Comparison of ENCODE assay signal across 1 cellular context in the genomic region with DNA sequence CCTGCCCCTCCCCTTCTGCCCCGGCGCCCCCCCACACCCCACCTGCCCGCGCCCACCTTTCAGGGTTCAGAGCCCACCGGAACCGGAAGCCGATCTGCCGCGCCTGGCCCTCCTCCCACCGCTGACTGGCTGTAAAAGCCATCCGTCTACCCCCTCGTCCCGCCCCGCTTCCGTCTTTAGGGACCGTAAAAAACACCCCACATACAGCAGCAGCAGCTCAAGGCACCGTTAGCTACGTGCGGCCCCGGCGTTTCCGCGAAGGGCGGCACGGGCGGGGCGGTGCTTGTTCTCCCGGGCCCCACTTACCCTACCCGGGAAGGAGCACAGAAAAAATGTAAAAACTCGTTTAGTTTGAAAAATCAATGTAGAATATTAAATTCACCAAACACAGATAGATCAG.
TF ChIP-seq lines count a peak whose summit lies in the region.

A gene (minus strand): TSS at position 96 of the 400 bp plus-strand sequence. CDS start 320 bp downstream, outside the sequence.

TF ChIP-seq in A549, 52 proteins besides CTCF, POLR2A, EP300 and RAD21 (continued from another document):
- no peak for TF ChIP-seq ESRRA (IDR thresholded peaks at IDR 0.05; ENCODE audit: borderline replicate concordance, low read length)
- TF ChIP-seq HOXB13 (CRISPR knock-in tag; IDR thresholded peaks at IDR 0.05; ENCODE audit: low read depth), result no peak
- TF ChIP-seq, protein P1, sequence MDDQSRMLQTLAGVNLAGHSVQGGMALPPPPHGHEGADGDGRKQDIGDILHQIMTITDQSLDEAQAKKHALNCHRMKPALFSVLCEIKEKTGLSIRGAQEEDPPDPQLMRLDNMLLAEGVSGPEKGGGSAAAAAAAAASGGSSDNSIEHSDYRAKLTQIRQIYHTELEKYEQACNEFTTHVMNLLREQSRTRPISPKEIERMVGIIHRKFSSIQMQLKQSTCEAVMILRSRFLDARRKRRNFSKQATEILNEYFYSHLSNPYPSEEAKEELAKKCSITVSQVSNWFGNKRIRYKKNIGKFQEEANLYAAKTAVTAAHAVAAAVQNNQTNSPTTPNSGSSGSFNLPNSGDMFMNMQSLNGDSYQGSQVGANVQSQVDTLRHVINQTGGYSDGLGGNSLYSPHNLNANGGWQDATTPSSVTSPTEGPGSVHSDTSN (IDR thresholded peaks at IDR 0.05), result peak; percentile 98
- TF ChIP-seq POLR2AphosphoS2 (conservative IDR thresholded peaks at IDR 0.05; ENCODE audit: low read length), result no peak
- no peak for TF ChIP-seq ZSCAN20 (CRISPR knock-in tag; IDR thresholded peaks at IDR 0.05)
- TF ChIP-seq HOXA7 (CRISPR knock-in tag; IDR thresholded peaks at IDR 0.05), result no peak
- TF ChIP-seq TFCP2L1 (CRISPR knock-in tag; IDR thresholded peaks at IDR 0.05), result no peak
- TF ChIP-seq, protein P2, sequence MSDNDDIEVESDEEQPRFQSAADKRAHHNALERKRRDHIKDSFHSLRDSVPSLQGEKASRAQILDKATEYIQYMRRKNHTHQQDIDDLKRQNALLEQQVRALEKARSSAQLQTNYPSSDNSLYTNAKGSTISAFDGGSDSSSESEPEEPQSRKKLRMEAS (IDR thresholded peaks at IDR 0.05), result peak; percentile 51
- no peak for TF ChIP-seq PHF8 (IDR thresholded peaks at IDR 0.05; ENCODE audit: borderline replicate concordance, low read depth)
- no peak for TF ChIP-seq GATA3 (IDR thresholded peaks at IDR 0.05; ENCODE audit: borderline replicate concordance)
- TF ChIP-seq, protein P3, sequence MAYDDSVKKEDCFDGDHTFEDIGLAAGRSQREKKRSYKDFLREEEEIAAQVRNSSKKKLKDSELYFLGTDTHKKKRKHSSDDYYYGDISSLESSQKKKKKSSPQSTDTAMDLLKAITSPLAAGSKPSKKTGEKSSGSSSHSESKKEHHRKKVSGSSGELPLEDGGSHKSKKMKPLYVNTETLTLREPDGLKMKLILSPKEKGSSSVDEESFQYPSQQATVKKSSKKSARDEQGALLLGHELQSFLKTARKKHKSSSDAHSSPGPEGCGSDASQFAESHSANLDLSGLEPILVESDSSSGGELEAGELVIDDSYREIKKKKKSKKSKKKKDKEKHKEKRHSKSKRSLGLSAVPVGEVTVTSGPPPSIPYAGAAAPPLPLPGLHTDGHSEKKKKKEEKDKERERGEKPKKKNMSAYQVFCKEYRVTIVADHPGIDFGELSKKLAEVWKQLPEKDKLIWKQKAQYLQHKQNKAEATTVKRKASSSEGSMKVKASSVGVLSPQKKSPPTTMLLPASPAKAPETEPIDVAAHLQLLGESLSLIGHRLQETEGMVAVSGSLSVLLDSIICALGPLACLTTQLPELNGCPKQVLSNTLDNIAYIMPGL (CRISPR knock-in tag; IDR thresholded peaks at IDR 0.05; ENCODE audit: borderline replicate concordance), result no peak
- no peak for TF ChIP-seq ZFP36 (IDR thresholded peaks at IDR 0.05; ENCODE audit: borderline replicate concordance, partially characterized antibody)
- TF ChIP-seq, protein P4, sequence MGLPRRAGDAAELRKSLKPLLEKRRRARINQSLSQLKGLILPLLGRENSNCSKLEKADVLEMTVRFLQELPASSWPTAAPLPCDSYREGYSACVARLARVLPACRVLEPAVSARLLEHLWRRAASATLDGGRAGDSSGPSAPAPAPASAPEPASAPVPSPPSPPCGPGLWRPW (IDR thresholded peaks at IDR 0.05), result no peak
- TF ChIP-seq HEYL (CRISPR knock-in tag; IDR thresholded peaks at IDR 0.05), result no peak
- TF ChIP-seq, protein P5, sequence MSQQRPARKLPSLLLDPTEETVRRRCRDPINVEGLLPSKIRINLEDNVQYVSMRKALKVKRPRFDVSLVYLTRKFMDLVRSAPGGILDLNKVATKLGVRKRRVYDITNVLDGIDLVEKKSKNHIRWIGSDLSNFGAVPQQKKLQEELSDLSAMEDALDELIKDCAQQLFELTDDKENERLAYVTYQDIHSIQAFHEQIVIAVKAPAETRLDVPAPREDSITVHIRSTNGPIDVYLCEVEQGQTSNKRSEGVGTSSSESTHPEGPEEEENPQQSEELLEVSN (IDR thresholded peaks at IDR 0.05; ENCODE audit: borderline replicate concordance, low read depth), result no peak
- TF ChIP-seq EHMT2 (IDR thresholded peaks at IDR 0.05; ENCODE audit: low read depth), result no peak
- TF ChIP-seq CBX8 (IDR thresholded peaks at IDR 0.05), result no peak
- TF ChIP-seq, protein P6, sequence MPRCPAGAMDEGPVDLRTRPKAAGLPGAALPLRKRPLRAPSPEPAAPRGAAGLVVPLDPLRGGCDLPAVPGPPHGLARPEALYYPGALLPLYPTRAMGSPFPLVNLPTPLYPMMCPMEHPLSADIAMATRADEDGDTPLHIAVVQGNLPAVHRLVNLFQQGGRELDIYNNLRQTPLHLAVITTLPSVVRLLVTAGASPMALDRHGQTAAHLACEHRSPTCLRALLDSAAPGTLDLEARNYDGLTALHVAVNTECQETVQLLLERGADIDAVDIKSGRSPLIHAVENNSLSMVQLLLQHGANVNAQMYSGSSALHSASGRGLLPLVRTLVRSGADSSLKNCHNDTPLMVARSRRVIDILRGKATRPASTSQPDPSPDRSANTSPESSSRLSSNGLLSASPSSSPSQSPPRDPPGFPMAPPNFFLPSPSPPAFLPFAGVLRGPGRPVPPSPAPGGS (IDR thresholded peaks at IDR 0.05), result no peak
- TF ChIP-seq NPAS2 (CRISPR knock-in tag; IDR thresholded peaks at IDR 0.05; ENCODE audit: borderline replicate concordance), result no peak
- TF ChIP-seq CHD2 (IDR thresholded peaks at IDR 0.05; ENCODE audit: low read length, partially characterized antibody), result no peak
- TF ChIP-seq RNF2 (IDR thresholded peaks at IDR 0.05; ENCODE audit: borderline replicate concordance, low read depth), result no peak
- no peak for TF ChIP-seq JUNB (IDR thresholded peaks at IDR 0.05)
- TF ChIP-seq, protein P7, sequence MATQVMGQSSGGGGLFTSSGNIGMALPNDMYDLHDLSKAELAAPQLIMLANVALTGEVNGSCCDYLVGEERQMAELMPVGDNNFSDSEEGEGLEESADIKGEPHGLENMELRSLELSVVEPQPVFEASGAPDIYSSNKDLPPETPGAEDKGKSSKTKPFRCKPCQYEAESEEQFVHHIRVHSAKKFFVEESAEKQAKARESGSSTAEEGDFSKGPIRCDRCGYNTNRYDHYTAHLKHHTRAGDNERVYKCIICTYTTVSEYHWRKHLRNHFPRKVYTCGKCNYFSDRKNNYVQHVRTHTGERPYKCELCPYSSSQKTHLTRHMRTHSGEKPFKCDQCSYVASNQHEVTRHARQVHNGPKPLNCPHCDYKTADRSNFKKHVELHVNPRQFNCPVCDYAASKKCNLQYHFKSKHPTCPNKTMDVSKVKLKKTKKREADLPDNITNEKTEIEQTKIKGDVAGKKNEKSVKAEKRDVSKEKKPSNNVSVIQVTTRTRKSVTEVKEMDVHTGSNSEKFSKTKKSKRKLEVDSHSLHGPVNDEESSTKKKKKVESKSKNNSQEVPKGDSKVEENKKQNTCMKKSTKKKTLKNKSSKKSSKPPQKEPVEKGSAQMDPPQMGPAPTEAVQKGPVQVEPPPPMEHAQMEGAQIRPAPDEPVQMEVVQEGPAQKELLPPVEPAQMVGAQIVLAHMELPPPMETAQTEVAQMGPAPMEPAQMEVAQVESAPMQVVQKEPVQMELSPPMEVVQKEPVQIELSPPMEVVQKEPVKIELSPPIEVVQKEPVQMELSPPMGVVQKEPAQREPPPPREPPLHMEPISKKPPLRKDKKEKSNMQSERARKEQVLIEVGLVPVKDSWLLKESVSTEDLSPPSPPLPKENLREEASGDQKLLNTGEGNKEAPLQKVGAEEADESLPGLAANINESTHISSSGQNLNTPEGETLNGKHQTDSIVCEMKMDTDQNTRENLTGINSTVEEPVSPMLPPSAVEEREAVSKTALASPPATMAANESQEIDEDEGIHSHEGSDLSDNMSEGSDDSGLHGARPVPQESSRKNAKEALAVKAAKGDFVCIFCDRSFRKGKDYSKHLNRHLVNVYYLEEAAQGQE (IDR thresholded peaks at IDR 0.05), result no peak; the same call in 1 of the 2 replicates
- TF ChIP-seq, protein P8, sequence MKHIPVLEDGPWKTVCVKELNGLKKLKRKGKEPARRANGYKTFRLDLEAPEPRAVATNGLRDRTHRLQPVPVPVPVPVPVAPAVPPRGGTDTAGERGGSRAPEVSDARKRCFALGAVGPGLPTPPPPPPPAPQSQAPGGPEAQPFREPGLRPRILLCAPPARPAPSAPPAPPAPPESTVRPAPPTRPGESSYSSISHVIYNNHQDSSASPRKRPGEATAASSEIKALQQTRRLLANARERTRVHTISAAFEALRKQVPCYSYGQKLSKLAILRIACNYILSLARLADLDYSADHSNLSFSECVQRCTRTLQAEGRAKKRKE (CRISPR knock-in tag; IDR thresholded peaks at IDR 0.05; ENCODE audit: low read depth), result no peak
- TF ChIP-seq RCOR1 (IDR thresholded peaks at IDR 0.05; ENCODE audit: low read depth, low read length), result no peak
- no peak for TF ChIP-seq NR3C1 (IDR thresholded peaks at IDR 0.05)
- no peak for TF ChIP-seq NFE2L2 (conservative IDR thresholded peaks at IDR 0.05; ENCODE audit: low read length)
